In the genomic region with DNA sequence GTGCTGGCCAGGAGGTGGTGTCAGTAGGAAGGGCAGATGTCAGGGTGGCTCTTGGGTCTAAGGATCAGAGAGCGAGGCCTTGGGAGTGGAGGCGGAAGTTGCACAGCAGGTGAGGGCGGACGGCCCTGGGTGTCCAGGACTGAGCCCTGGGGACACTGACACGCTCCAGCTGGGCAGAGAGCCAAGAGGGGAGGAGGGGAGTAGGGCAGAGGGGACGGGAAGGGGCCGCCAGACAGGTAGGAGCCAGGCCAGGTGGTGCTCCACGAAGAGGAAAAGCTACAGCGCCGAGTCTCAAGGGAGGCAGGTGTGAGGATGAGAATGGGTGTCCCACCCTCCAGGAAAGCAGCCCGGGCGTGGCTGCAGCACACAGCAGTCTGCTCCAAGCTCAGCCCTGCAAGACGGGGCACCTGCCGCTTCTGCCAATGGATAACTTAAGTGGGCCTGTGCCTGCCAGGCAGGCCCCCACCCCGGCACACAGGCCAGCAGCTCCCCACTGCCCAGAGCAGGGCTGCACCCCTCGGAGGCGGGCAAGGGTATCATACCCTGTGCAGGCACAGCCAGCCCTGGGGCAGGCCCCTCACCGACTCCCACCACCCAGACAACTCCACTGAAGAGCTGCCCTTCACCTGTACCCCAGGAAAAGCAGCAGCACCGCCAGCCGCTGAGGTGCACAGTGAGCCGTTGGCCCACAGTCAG, we compare ENCODE assay signal across 12 cellular contexts. TPM values are rescaled to one million over a fixed set of nuclear protein-coding genes. Genes with fewer than 3 reads are reported as not detected.
A peak's percentile ranks its signal among the peaks of the same experiment; 100 is the strongest.
DNase-seq lines count a peak whose midpoint lies in the region; ATAC-seq and TF ChIP-seq lines count a peak whose summit lies in the region.
"Had no signal": no experiment of that assay in that cellular context is flagged by ENCODE, and none has a peak within 500 bp of the region (broad histone marks: within the 10 kb centered on the region; RNA-seq: fewer than 3 reads in every experiment).

No MANE protein-coding gene starts in this region.

- TF ChIP-seq CTCF in heart left ventricle (IDR thresholded peaks at IDR 0.05) = no peak
- TF ChIP-seq CTCF in foreskin keratinocyte (conservative IDR thresholded peaks at IDR 0.05) = no peak

- ATAC-seq in left ventricle myocardium superior (peak; percentile 5), heart left ventricle (no peak), foreskin keratinocyte (peak; percentile 3), HG03025 (IDR thresholded peaks at IDR 0.05; ENCODE audit: low FRiP score, unreplicated experiment) (no peak)
- ATAC-seq in stimulated activated naive CD8-positive, alpha-beta T cell treated with anti-CD3 and anti-CD28 coated beads, Interleukin-15, amount 100 ng/mL, for 72 hours = no peak
- ATAC-seq: Right ventricle myocardium inferior had no signal

- no peaks in the 10 kb centered on the region for H3K9me3 Mint-ChIP-seq in stimulated activated naive CD8-positive, alpha-beta T cell treated with anti-CD3 and anti-CD28 coated beads, Interleukin-15, amount 100 ng/mL, for 72 hours
- H3K9me3 Mint-ChIP-seq: activated CD4-positive, alpha-beta T cell treated with anti-CD3 and anti-CD28 coated beads, Interleukin-2, amount 10 ng/mL, durations not matched to agents 24 days and 14 days had no signal

- peak overlapping the region in 2 of 12 donors; percentile 75 to 89 for H3K27ac ChIP-seq in heart left ventricle
- H3K27ac ChIP-seq in foreskin keratinocyte = no peak overlapping the region

- H3K4me1 ChIP-seq in heart left ventricle (peaks cover 5 to 83% (median 58%) of the 10 kb centered on the region in 12 donors), foreskin keratinocyte (peaks cover 5% of the 10 kb centered on the region)

- peaks cover 32% of the 10 kb centered on the region for H3K4me1 Mint-ChIP-seq in stimulated activated naive CD8-positive, alpha-beta T cell treated with anti-CD3 and anti-CD28 coated beads, Interleukin-15, amount 100 ng/mL, for 72 hours
- H3K4me1 Mint-ChIP-seq: activated CD4-positive, alpha-beta T cell treated with anti-CD3 and anti-CD28 coated beads, Interleukin-2, amount 10 ng/mL, durations not matched to agents 24 days and 14 days had no signal

- H3K9me3 ChIP-seq in heart left ventricle = no peaks in the 10 kb centered on the region

- H3K27me3 ChIP-seq in heart left ventricle (no peaks in the 10 kb centered on the region), foreskin keratinocyte (no peaks in the 10 kb centered on the region)

- 55 to 74% (median 68%) methylated on average over 15 to 21 of the region's 21 CpGs for WGBS in heart left ventricle, 4 donors

- intact Hi-C loops in left ventricle myocardium superior (cut with micrococcal nuclease) (no loop called here), heart left ventricle (cut with DNase I) (no loop called here)

- H3K4me3 ChIP-seq in heart left ventricle = no peak overlapping the region

- H3K27ac Mint-ChIP-seq in stimulated activated naive CD8-positive, alpha-beta T cell treated with anti-CD3 and anti-CD28 coated beads, Interleukin-15, amount 100 ng/mL, for 72 hours = no peak overlapping the region
- H3K27ac Mint-ChIP-seq: activated CD4-positive, alpha-beta T cell treated with anti-CD3 and anti-CD28 coated beads, Interleukin-2, amount 10 ng/mL, durations not matched to agents 24 days and 14 days had no signal

- no peak overlapping the region for H3K4me3 Mint-ChIP-seq in stimulated activated naive CD8-positive, alpha-beta T cell treated with anti-CD3 and anti-CD28 coated beads, Interleukin-15, amount 100 ng/mL, for 72 hours
- H3K4me3 Mint-ChIP-seq: activated CD4-positive, alpha-beta T cell treated with anti-CD3 and anti-CD28 coated beads, Interleukin-2, amount 10 ng/mL, durations not matched to agents 24 days and 14 days had no signal

- H3K27me3 Mint-ChIP-seq in stimulated activated naive CD8-positive, alpha-beta T cell treated with anti-CD3 and anti-CD28 coated beads, Interleukin-15, amount 100 ng/mL, for 72 hours = peaks cover 15% of the 10 kb centered on the region

- TF ChIP-seq POLR2A in heart left ventricle (IDR thresholded peaks at IDR 0.05) = no peak

- DNase-seq in left ventricle myocardium superior (no peak), heart left ventricle (no peak), NCI-H69 (lab: John Stamatoyannopoulos, UW) (peak; percentile 99), foreskin keratinocyte (no peak), SIG-M5 (lab: John Stamatoyannopoulos, UW) (no peak), GM19238 (ENCODE audit: insufficient read length, low spot score) (no peak)
- no peak for DNase-seq in stimulated activated naive CD8-positive, alpha-beta T cell treated with anti-CD3 and anti-CD28 coated beads, Interleukin-15, amount 100 ng/mL, for 72 hours
- DNase-seq: activated CD4-positive, alpha-beta T cell treated with anti-CD3 and anti-CD28 coated beads, Interleukin-2, amount 10 ng/mL, durations not matched to agents 24 days and 14 days; H7; Kasumi-1 had no signal

- H3K36me3 ChIP-seq in heart left ventricle = peaks cover 0 to 19% (median 15%) of the 10 kb centered on the region in 9 donors

RNA-seq across cellular contexts. Expression of a gene that starts 4.9 kb away (rescaled TPM):
- 21.7 TPM for total RNA-seq in left ventricle myocardium superior
- 10 to 100 TPM; 11.5 to 18.0 (median 16.6) TPM for total RNA-seq in heart left ventricle
- 10 to 100 TPM; 12.5 to 16.7 TPM for polyA plus RNA-seq in heart left ventricle
- 6.2 and 6.6 TPM in 2 replicates for total RNA-seq in foreskin keratinocyte
- 6.1 TPM in 2 replicates for polyA plus RNA-seq in foreskin keratinocyte

RNA-seq across cellular contexts. Expression of a gene that starts 7.2 kb away (rescaled TPM):
- total RNA-seq in left ventricle myocardium superior = 77.7 TPM
- 100 to 1,000 TPM in 2 of 9 donors, 10 to 100 TPM in 7; 46.0 to 123 (median 59.9) TPM for total RNA-seq in heart left ventricle
- polyA plus RNA-seq in heart left ventricle = 100 to 1,000 TPM; 120 to 161 TPM
- 98.8 and 102 TPM in 2 replicates for total RNA-seq in foreskin keratinocyte
- 174 and 179 TPM in 2 replicates for polyA plus RNA-seq in foreskin keratinocyte

RNA-seq across cellular contexts. Expression of a gene that starts 7.3 kb away (rescaled TPM):
- total RNA-seq in left ventricle myocardium superior (38.2 TPM), heart left ventricle (10 to 100 TPM; 14.3 to 35.9 (median 28.9) TPM), foreskin keratinocyte (20.8 TPM in 2 replicates)
- polyA plus RNA-seq in heart left ventricle (10 to 100 TPM; 26.6 to 33.4 TPM), foreskin keratinocyte (16.4 and 17.2 TPM in 2 replicates)

RNA-seq across cellular contexts. Expression of a gene that starts 9.8 kb away (rescaled TPM):
- total RNA-seq in left ventricle myocardium superior (43.3 TPM), heart left ventricle (10 to 100 TPM; 30.8 to 43.7 (median 39.9) TPM), foreskin keratinocyte (30.5 and 30.8 TPM in 2 replicates)
- polyA plus RNA-seq in heart left ventricle (10 to 100 TPM; 49.8 to 52.0 TPM), foreskin keratinocyte (39.3 and 41.7 TPM in 2 replicates)

RNA-seq across cellular contexts. Expression of a gene that starts 9.8 kb away (rescaled TPM):
- total RNA-seq in left ventricle myocardium superior = 5.7 TPM
- 1 to 10 TPM; 4.5 to 9.6 (median 6.1) TPM for total RNA-seq in heart left ventricle
- 1 to 10 TPM; 6.2 to 9.2 TPM for polyA plus RNA-seq in heart left ventricle
- total RNA-seq in foreskin keratinocyte = 12.4 and 14.6 TPM in 2 replicates
- 12.1 and 12.8 TPM in 2 replicates for polyA plus RNA-seq in foreskin keratinocyte

Comparison
In these comparisons a context has a peak if more than half of its experiments do, and no peak if none do; other contexts are left out.
1. ATAC-seq: peak in left ventricle myocardium superior (single experiment) and foreskin keratinocyte (single experiment); none in heart left ventricle (0 of 4), stimulated activated naive CD8-positive, alpha-beta T cell treated with anti-CD3 and anti-CD28 coated beads, Interleukin-15, amount 100 ng/mL, for 72 hours (single experiment) and HG03025 (single experiment).